Comparison of ENCODE assay signal across 16 cellular contexts in genomic region chr4:119479180-119479814, GRCh38.
DNase-seq lines count a peak whose midpoint lies in the region; ATAC-seq, FAIRE-seq and TF ChIP-seq lines count a peak whose summit lies in the region.
"Had no signal": no experiment of that assay in that cellular context is flagged by ENCODE, and none has a peak within 500 bp of the region (broad histone marks: within the 10 kb centered on the region; RNA-seq: fewer than 3 reads in every experiment).

No MANE protein-coding gene starts in this region.

- no peak for TF ChIP-seq EP300 in K562 (IDR thresholded peaks at IDR 0.05; ENCODE audit: low read length)

- H3K27ac ChIP-seq in K562 (ENCODE audit: extremely low read depth, low read depth, low read length): no peak overlapping the region
- H3K27ac ChIP-seq: BLaER1 treated with 17β-estradiol and CSF1 and Interleukin-3, amounts not matched to agents 10 nM and 100 nM had no signal

- no peaks in the 10 kb centered on the region for H3K9me1 ChIP-seq in K562 (ENCODE audit: control insufficient read depth, insufficient read depth, low read length)

- DNase-seq in K562 (ENCODE audit: extremely low read depth in 1 of 4, low spot score in 3 of 4) (no peak), left lobe of liver (ENCODE audit: low spot score) (no peak), mucosa of descending colon (peak in 1 of 3 donors; percentile 46), type B pancreatic cell (ENCODE audit: extremely low spot score, unreplicated experiment) (no peak), germinal center (ENCODE audit: low spot score) (no peak), KBM-7 (no peak), SIG-M5 (lab: John Stamatoyannopoulos, UW) (no peak)
- DNase-seq: Calu3; CD4-positive, CD25-positive, alpha-beta regulatory T cell; DMS79; H7 had no signal

- POLR2A ChIA-PET in K562 (lab: Yijun Ruan, JAX): no interaction called here

- FAIRE-seq in K562 (lab: Jason Lieb, UNC): no peak
- FAIRE-seq: GM12878, GM18507 had no signal

- no peaks in the 10 kb centered on the region for H3K27me3 Mint-ChIP-seq in type B pancreatic cell
- H3K27me3 Mint-ChIP-seq: CD4-positive, CD25-positive, alpha-beta regulatory T cell; IgD-negative memory B cell had no signal

- H3K36me3 ChIP-seq in K562 (ENCODE audit: control insufficient read depth, insufficient read depth, low read length) (peaks cover 69% of the 10 kb centered on the region), mucosa of descending colon (ENCODE audit: low read depth) (no peaks in the 10 kb centered on the region)

- CTCF ChIA-PET in K562 (lab: Yijun Ruan, JAX; ENCODE audit: low intra/inter-chr PET ratio): no interaction called here

- no peak overlapping the region for H3K9ac ChIP-seq in K562 (ENCODE audit: insufficient read depth in 1 of 2, low read depth in 2 of 2, low read length in 2 of 2)
- H3K9ac ChIP-seq: BLaER1 treated with 17β-estradiol and CSF1 and Interleukin-3, amounts not matched to agents 10 nM and 100 nM had no signal

- no peak overlapping the region for H3K4me2 ChIP-seq in K562 (ENCODE audit: insufficient read depth, low read length)
- H3K4me2 ChIP-seq: BLaER1 treated with 17β-estradiol and CSF1 and Interleukin-3, amounts not matched to agents 10 nM and 100 nM; GM23338 had no signal

- H3K36me3 Mint-ChIP-seq in type B pancreatic cell: peaks cover 36% of the 10 kb centered on the region

- no peak for TF ChIP-seq RAD21 in K562 (CRISPR knock-in tag; conservative IDR thresholded peaks at IDR 0.05 in 1 of 2, IDR thresholded peaks at IDR 0.05 in 1 of 2)

- H3K4me1 Mint-ChIP-seq in type B pancreatic cell (ENCODE audit: unreplicated experiment): no peaks in the 10 kb centered on the region
- H3K4me1 Mint-ChIP-seq: CD4-positive, CD25-positive, alpha-beta regulatory T cell; GM23338; IgD-negative memory B cell had no signal

- no peaks in the 10 kb centered on the region for H3K79me2 ChIP-seq in K562 (ENCODE audit: control insufficient read depth, insufficient read depth, low read length)

- H2AFZ ChIP-seq in K562 (ENCODE audit: low read depth, low read length): no peak overlapping the region
- H2AFZ ChIP-seq: GM23338 had no signal

- H3K4me3 ChIP-seq in K562: no peak overlapping the region
- H3K4me3 ChIP-seq in mucosa of descending colon: no peak overlapping the region
- H3K4me3 ChIP-seq: BLaER1 treated with 17β-estradiol and CSF1 and Interleukin-3, amounts not matched to agents 10 nM and 100 nM; GM12878; GM23338 had no signal

- no peak for ATAC-seq in K562
- ATAC-seq in left lobe of liver: peak; percentile 45
- peak; percentile 63 for ATAC-seq in mucosa of descending colon
- ATAC-seq: GM12878, GM23338 had no signal

- no peaks in the 10 kb centered on the region for H3K27me3 ChIP-seq in K562 (ENCODE audit: control insufficient read depth in 2 of 2, insufficient read depth in 2 of 2, low read length in 2 of 2)
- H3K27me3 ChIP-seq: BLaER1 treated with 17β-estradiol and CSF1 and Interleukin-3, amounts not matched to agents 10 nM and 100 nM had no signal

- BruUV-seq in K562 (replicated peaks; lab: Mats Ljungman, UMichigan): no TSS peak

- TF ChIP-seq POLR2A in K562 (conservative IDR thresholded peaks at IDR 0.05): no peak

- H3K9me3 ChIP-seq in K562 (replicated peaks; ENCODE audit: control insufficient read depth, insufficient read depth, low read depth, low read length) (peaks cover 5% of the 10 kb centered on the region; the same call in 1 of the 2 replicates), mucosa of descending colon (no peaks in the 10 kb centered on the region)

- peaks cover 2% of the 10 kb centered on the region for H3K9me3 Mint-ChIP-seq in type B pancreatic cell

- no peaks in the 10 kb centered on the region for H4K20me1 ChIP-seq in K562 (replicated peaks; ENCODE audit: control insufficient read depth, insufficient read depth, low read length)
- H4K20me1 ChIP-seq: BLaER1 treated with 17β-estradiol and CSF1 and Interleukin-3, amounts not matched to agents 10 nM and 100 nM had no signal

- WGBS in K562 (ENCODE audit: insufficient coverage, low coverage, missing lambda C conversion rate): 88% methylated on average over 2 of the region's 2 CpGs

- in situ Hi-C loops in K562 (cut with MboI): no loop called here
- in situ Hi-C loops in KBM-7 (cut with MboI; ENCODE audit: low pct_unique_long_range_greater_than_20kb, low sequenced_read_pairs): loop anchor here (25.0 kb wide), 1 partner anchor 492 kb away; no protein-coding TSS in a partner anchor

- no peaks in the 10 kb centered on the region for H3K4me1 ChIP-seq in K562 (replicated peaks in 1 of 2; ENCODE audit: control insufficient read depth in 2 of 2, insufficient read depth in 2 of 2, low read length in 2 of 2)
- peaks cover 10% of the 10 kb centered on the region for H3K4me1 ChIP-seq in mucosa of descending colon (ENCODE audit: low read depth)

- intact Hi-C loops in K562 (cut with micrococcal nuclease) (no loop called here), mucosa of descending colon (cut with DNase I, micrococcal nuclease) (no loop called here)

- H3K27ac Mint-ChIP-seq in type B pancreatic cell: peak overlapping the region; percentile 41
- H3K27ac Mint-ChIP-seq: CD4-positive, CD25-positive, alpha-beta regulatory T cell; GM23338; IgD-negative memory B cell had no signal

- TF ChIP-seq CTCF in K562 (IDR thresholded peaks at IDR 0.05 in 2 of 3, conservative IDR thresholded peaks at IDR 0.05 in 1 of 3; ENCODE audit: insufficient read depth in 2 of 3, low read depth in 1 of 3, low read length in 3 of 3) (no peak), mucosa of descending colon (IDR thresholded peaks at IDR 0.05) (no peak), type B pancreatic cell (conservative IDR thresholded peaks at IDR 0.05) (no peak)

- no peak overlapping the region for H3K4me3 Mint-ChIP-seq in type B pancreatic cell
- H3K4me3 Mint-ChIP-seq: CD4-positive, CD25-positive, alpha-beta regulatory T cell; GM23338; IgD-negative memory B cell had no signal

TF ChIP-seq in K562, 482 proteins besides CTCF, POLR2A, EP300 and RAD21 (continues in another document):
- TF ChIP-seq NR2C1 (IDR thresholded peaks at IDR 0.05): no peak
- no peak for TF ChIP-seq NR2C1 (tag; IDR thresholded peaks at IDR 0.05)
- TF ChIP-seq KDM4B (IDR thresholded peaks at IDR 0.05; ENCODE audit: borderline replicate concordance in 2 of 2, low read depth in 1 of 2): no peak
- no peak for TF ChIP-seq TBP (optimal IDR thresholded peaks at IDR 0.05; ENCODE audit: low read depth, low read length)
- TF ChIP-seq CHCHD3 (CRISPR knock-in tag; IDR thresholded peaks at IDR 0.05): no peak
- TF ChIP-seq HSF4 (CRISPR knock-in tag; IDR thresholded peaks at IDR 0.05; ENCODE audit: borderline replicate concordance): no peak
- no peak for TF ChIP-seq VEZF1 (CRISPR knock-in tag; IDR thresholded peaks at IDR 0.05)
- TF ChIP-seq ZNF280A (IDR thresholded peaks at IDR 0.05; ENCODE audit: low read depth, partially characterized antibody): no peak
- TF ChIP-seq ZNF384 (IDR thresholded peaks at IDR 0.05; ENCODE audit: low read depth, low read length): no peak
- TF ChIP-seq ZNF507 (tag; conservative IDR thresholded peaks at IDR 0.05): no peak
- TF ChIP-seq TFAP4 (CRISPR knock-in tag; IDR thresholded peaks at IDR 0.05; ENCODE audit: borderline replicate concordance): no peak
- TF ChIP-seq ZNF316 (IDR thresholded peaks at IDR 0.05): peak; percentile 58; the same call in 1 of the 2 replicates
- TF ChIP-seq MAX (CRISPR knock-in tag; IDR thresholded peaks at IDR 0.05): no peak
